Comparison of ENCODE assay signal across 16 cellular contexts in genomic region chr19:12521996-12522395, GRCh38. TPM values are rescaled to one million over a fixed set of nuclear protein-coding genes. Genes with fewer than 3 reads are reported as not detected.
A peak's percentile ranks its signal among the peaks of the same experiment; 100 is the strongest.
DNase-seq lines count a peak whose midpoint lies in the region; ATAC-seq and TF ChIP-seq lines count a peak whose summit lies in the region.
"Had no signal": no experiment of that assay in that cellular context is flagged by ENCODE, and none has a peak within 500 bp of the region (broad histone marks: within the 10 kb centered on the region; RNA-seq: fewer than 3 reads in every experiment).

No MANE protein-coding gene starts in this region.

- no peaks in the 10 kb centered on the region for H3F3A ChIP-seq in OCI-LY1 (ENCODE audit: insufficient read depth, low read length)

- no peak overlapping the region for H3K4me3 ChIP-seq in BE2C (ENCODE audit: low read depth, low read length)
- no peak overlapping the region for H3K4me3 ChIP-seq in OCI-LY1 (ENCODE audit: low read depth, low read length, poor library complexity, severe bottlenecking)
- H3K4me3 ChIP-seq: BLaER1, SJCRH30 had no signal

- no peak overlapping the region for H2AFZ ChIP-seq in OCI-LY1 (ENCODE audit: low read length)

- H3K9me3 Mint-ChIP-seq in endothelial cell (ENCODE audit: unreplicated experiment) = peaks cover 61% of the 10 kb centered on the region
- peaks cover 74% of the 10 kb centered on the region for H3K9me3 Mint-ChIP-seq in activated T-helper 2 cell treated with anti-CD3 and anti-CD28 coated beads, Interferon-gamma antibody, Interleukin-2, Interleukin-4, amounts not matched to agents 10 μg/mL and 5 μg/mL and 100 μg/mL, durations not matched to agents 14 hours and 24 hours and 36 hours

- H3K4me1 Mint-ChIP-seq in endothelial cell (ENCODE audit: unreplicated experiment) = no peaks in the 10 kb centered on the region
- H3K4me1 Mint-ChIP-seq in activated T-helper 2 cell treated with anti-CD3 and anti-CD28 coated beads, Interferon-gamma antibody, Interleukin-2, Interleukin-4, amounts not matched to agents 10 μg/mL and 5 μg/mL and 100 μg/mL, durations not matched to agents 14 hours and 24 hours and 36 hours (ENCODE audit: low read depth) = no peaks in the 10 kb centered on the region
- H3K4me1 Mint-ChIP-seq: activated B cell treated with CpG ODN at 0.5 μM for 24 hours had no signal

- peaks cover 81% of the 10 kb centered on the region for H3K36me3 Mint-ChIP-seq in endothelial cell (ENCODE audit: low read depth, unreplicated experiment)
- H3K36me3 Mint-ChIP-seq in activated T-helper 2 cell treated with anti-CD3 and anti-CD28 coated beads, Interferon-gamma antibody, Interleukin-2, Interleukin-4, amounts not matched to agents 10 μg/mL and 5 μg/mL and 100 μg/mL, durations not matched to agents 14 hours and 24 hours and 36 hours (ENCODE audit: low read depth) = peaks cover 56% of the 10 kb centered on the region

- H3K4me3 Mint-ChIP-seq in endothelial cell (ENCODE audit: unreplicated experiment) = peak overlapping the region; percentile 76
- H3K4me3 Mint-ChIP-seq in activated T-helper 2 cell treated with anti-CD3 and anti-CD28 coated beads, Interferon-gamma antibody, Interleukin-2, Interleukin-4, amounts not matched to agents 10 μg/mL and 5 μg/mL and 100 μg/mL, durations not matched to agents 14 hours and 24 hours and 36 hours (ENCODE audit: low read depth) = no peak overlapping the region
- H3K4me3 Mint-ChIP-seq: activated B cell treated with CpG ODN at 0.5 μM for 24 hours; activated T-cell treated with anti-CD3 and anti-CD28 coated beads, Interleukin-2, amount 50 U/mL, for 24 hours had no signal

- H3K4me1 ChIP-seq in BE2C (no peaks in the 10 kb centered on the region), OCI-LY1 (ENCODE audit: insufficient read depth, low read length, severe bottlenecking) (no peaks in the 10 kb centered on the region)
- H3K4me1 ChIP-seq: SJCRH30 had no signal

- H3K9me3 ChIP-seq in BE2C = peaks cover 9% of the 10 kb centered on the region
- H3K9me3 ChIP-seq in OCI-LY1 (ENCODE audit: low read length) = peaks cover 45% of the 10 kb centered on the region

- no peaks in the 10 kb centered on the region for H3K9me2 ChIP-seq in OCI-LY1 (ENCODE audit: low read depth, low read length)

- peaks cover 28% of the 10 kb centered on the region for H3K27me3 Mint-ChIP-seq in endothelial cell (ENCODE audit: unreplicated experiment)
- no peaks in the 10 kb centered on the region for H3K27me3 Mint-ChIP-seq in activated T-helper 2 cell treated with anti-CD3 and anti-CD28 coated beads, Interferon-gamma antibody, Interleukin-2, Interleukin-4, amounts not matched to agents 10 μg/mL and 5 μg/mL and 100 μg/mL, durations not matched to agents 14 hours and 24 hours and 36 hours (ENCODE audit: low read depth)
- H3K27me3 Mint-ChIP-seq: activated B cell treated with CpG ODN at 0.5 μM for 24 hours; activated T-cell treated with anti-CD3 and anti-CD28 coated beads, Interleukin-2, amount 50 U/mL, for 24 hours had no signal

- H3K4me2 ChIP-seq in OCI-LY1 (ENCODE audit: low read length) = no peak overlapping the region
- H3K4me2 ChIP-seq: BLaER1 had no signal

- H3K27ac Mint-ChIP-seq in endothelial cell (ENCODE audit: unreplicated experiment) = no peak overlapping the region
- H3K27ac Mint-ChIP-seq in activated T-helper 2 cell treated with anti-CD3 and anti-CD28 coated beads, Interferon-gamma antibody, Interleukin-2, Interleukin-4, amounts not matched to agents 10 μg/mL and 5 μg/mL and 100 μg/mL, durations not matched to agents 14 hours and 24 hours and 36 hours = no peak overlapping the region
- H3K27ac Mint-ChIP-seq: activated B cell treated with CpG ODN at 0.5 μM for 24 hours; activated T-cell treated with anti-CD3 and anti-CD28 coated beads, Interleukin-2, amount 50 U/mL, for 24 hours had no signal

- H3K79me2 ChIP-seq in OCI-LY1 (ENCODE audit: insufficient read depth, low read length) = no peaks in the 10 kb centered on the region

- no peaks in the 10 kb centered on the region for H4K20me1 ChIP-seq in OCI-LY1 (ENCODE audit: insufficient read depth, low read length)
- H4K20me1 ChIP-seq: BLaER1 had no signal

- DNase-seq in BE2C (peak; percentile 34), endothelial cell (ENCODE audit: low spot score) (no peak), NCI-H774 (lab: John Stamatoyannopoulos, UW) (no peak), GDM1 (lab: John Stamatoyannopoulos, UW) (no peak)
- no peak for DNase-seq in activated T-helper 2 cell treated with anti-CD3 and anti-CD28 coated beads, Interferon-gamma antibody, Interleukin-2, Interleukin-4, amounts not matched to agents 10 μg/mL and 5 μg/mL and 100 μg/mL, durations not matched to agents 14 hours and 24 hours and 36 hours (ENCODE audit: low spot score)
- DNase-seq: activated B cell treated with CpG ODN at 0.5 μM for 24 hours; activated T-cell treated with anti-CD3 and anti-CD28 coated beads, Interleukin-2, amount 50 U/mL, for 24 hours; anterior cingulate cortex; cortex of kidney; HCEC 1CT; NCI-H446 treated with DMSO at 0.1 percent for 48 hours; SJCRH30 had no signal

- no peak overlapping the region for H3K9ac ChIP-seq in OCI-LY1 (ENCODE audit: low read length)
- H3K9ac ChIP-seq: BLaER1 had no signal

- H3K27me3 ChIP-seq in BE2C = no peaks in the 10 kb centered on the region
- H3K27me3 ChIP-seq in OCI-LY1 (ENCODE audit: insufficient read depth, low read length) = no peaks in the 10 kb centered on the region
- H3K27me3 ChIP-seq: BLaER1, SJCRH30 had no signal

- H3K36me3 ChIP-seq in BE2C = peaks cover 19% of the 10 kb centered on the region
- H3K36me3 ChIP-seq in OCI-LY1 (ENCODE audit: insufficient read depth, low read length) = peaks cover 23% of the 10 kb centered on the region

- TF ChIP-seq CTCF in BE2C (IDR thresholded peaks at IDR 0.05; ENCODE audit: low read depth, low read length) (peak; percentile 53), GM12872 (IDR thresholded peaks at IDR 0.05; ENCODE audit: insufficient read depth, low read depth, low read length) (peak; percentile 46; the same call in 2 of the 3 replicates), OCI-LY1 (IDR thresholded peaks at IDR 0.05; ENCODE audit: low read length) (peak; percentile 43), endothelial cell (IDR thresholded peaks at IDR 0.05; ENCODE audit: unreplicated experiment) (no peak)

- H3K27ac ChIP-seq in OCI-LY1 (ENCODE audit: low read depth, low read length, poor library complexity, severe bottlenecking) = no peak overlapping the region
- H3K27ac ChIP-seq: BLaER1, SJCRH30 had no signal

- no peak for ATAC-seq in SK-N-SH treated with all-trans-retinoic acid at 6 μM for 48 hours

- intact Hi-C loops in activated T-helper 2 cell treated with anti-CD3 and anti-CD28 coated beads, Interferon-gamma antibody, Interleukin-2, Interleukin-4, amounts not matched to agents 10 μg/mL and 5 μg/mL and 100 μg/mL, durations not matched to agents 14 hours and 24 hours and 36 hours (cut with micrococcal nuclease) = no loop called here

TF ChIP-seq in SK-N-SH treated with all-trans-retinoic acid at 6 μM for 48 hours, 23 proteins besides CTCF, POLR2A, EP300 and RAD21:
- no peak for TF ChIP-seq CSRNP3 (CRISPR knock-in tag; IDR thresholded peaks at IDR 0.05)
- TF ChIP-seq BACH2 (CRISPR knock-in tag; IDR thresholded peaks at IDR 0.05; ENCODE audit: borderline replicate concordance) = no peak
- TF ChIP-seq TCF4 (CRISPR knock-in tag; IDR thresholded peaks at IDR 0.05; ENCODE audit: borderline replicate concordance) = no peak
- TF ChIP-seq ZNF565 (CRISPR knock-in tag; conservative IDR thresholded peaks at IDR 0.05; ENCODE audit: low read depth) = no peak
- TF ChIP-seq CSDC2 (CRISPR knock-in tag; IDR thresholded peaks at IDR 0.05) = no peak
- TF ChIP-seq ISL1 (CRISPR knock-in tag; IDR thresholded peaks at IDR 0.05) = no peak

RNA-seq across cellular contexts. Expression of gene ZNF564, which starts 29.3 kb away (rescaled TPM):
- polyA plus RNA-seq in BE2C (2012; ENCODE audit: insufficient read depth, insufficient read length, low read depth) = 3.0 TPM
- total RNA-seq in endothelial cell (ENCODE audit: unreplicated experiment) = 18.8 TPM
- total RNA-seq in activated T-helper 2 cell treated with anti-CD3 and anti-CD28 coated beads, Interferon-gamma antibody, Interleukin-2, Interleukin-4, amounts not matched to agents 10 μg/mL and 5 μg/mL and 100 μg/mL, durations not matched to agents 14 hours and 24 hours and 36 hours = 7.4 and 7.6 TPM in 2 replicates

RNA-seq across cellular contexts. Expression of gene ZNF709, which starts 37.4 kb away (rescaled TPM):
- 0.20 TPM for polyA plus RNA-seq in BE2C (2012; ENCODE audit: insufficient read depth, insufficient read length, low read depth)
- 6.6 TPM for total RNA-seq in endothelial cell (ENCODE audit: unreplicated experiment)
- total RNA-seq in activated T-helper 2 cell treated with anti-CD3 and anti-CD28 coated beads, Interferon-gamma antibody, Interleukin-2, Interleukin-4, amounts not matched to agents 10 μg/mL and 5 μg/mL and 100 μg/mL, durations not matched to agents 14 hours and 24 hours and 36 hours = 0.18 and 2.4 TPM in 2 replicates
